ENCODE assay signal across 28 cellular contexts in the genomic region with DNA sequence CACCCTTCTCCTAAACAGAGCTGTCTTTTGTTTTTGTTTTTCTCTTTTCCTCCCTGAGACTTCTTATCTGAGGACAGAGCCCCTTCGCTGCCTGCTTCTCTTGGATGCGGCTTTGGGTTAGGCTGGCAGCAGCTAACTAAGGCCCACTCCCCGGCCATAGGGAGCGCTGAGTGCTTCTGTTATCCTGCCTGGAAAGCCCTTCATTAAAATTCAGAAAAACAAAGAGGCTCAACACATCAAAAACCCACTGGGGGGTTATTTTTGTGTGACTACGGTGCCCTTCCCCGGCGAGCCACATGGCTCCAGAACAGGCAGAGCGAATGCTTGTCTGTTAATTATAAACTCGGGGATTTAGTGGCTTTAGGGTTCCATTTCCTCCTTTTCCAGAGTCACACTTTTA.
DNase-seq lines count a peak whose midpoint lies in the region; ATAC-seq, FAIRE-seq and TF ChIP-seq lines count a peak whose summit lies in the region.
"Had no signal": no experiment of that assay in that cellular context is flagged by ENCODE, and none has a peak within 500 bp of the region (broad histone marks: within the 10 kb centered on the region; RNA-seq: fewer than 3 reads in every experiment).

No MANE protein-coding gene starts in this region.

- H3K27ac ChIP-seq in GM23338 (ENCODE audit: low read depth): 0 out of 2 replicates have a peak overlapping the region, but pooled peaks have one; percentile 23
- peak overlapping the region; percentile 24 for H3K27ac ChIP-seq in angular gyrus (ENCODE audit: low read depth, low read length)
- peak overlapping the region; percentile 91 for H3K27ac ChIP-seq in neural progenitor cell
- H3K27ac ChIP-seq: ascending aorta, KMS-11, prostate gland, uterus had no signal

- H3K4me3 ChIP-seq in GM23338: no peak overlapping the region
- H3K4me3 ChIP-seq in neural progenitor cell: peak overlapping the region; percentile 23
- H3K4me3 ChIP-seq: ascending aorta, prostate gland, uterus had no signal

- no peaks in the 10 kb centered on the region for H3K9me3 ChIP-seq in neural progenitor cell (ENCODE audit: low read depth)
- H3K9me3 ChIP-seq: ascending aorta, prostate gland, SK-N-SH, uterus had no signal

- H3K36me3 ChIP-seq in GM23338 (ENCODE audit: insufficient read depth) (no peaks in the 10 kb centered on the region), neural progenitor cell (no peaks in the 10 kb centered on the region)
- H3K36me3 ChIP-seq: prostate gland, uterus had no signal

- no peak for FAIRE-seq in frontal cortex (lab: Jason Lieb, UNC)
- FAIRE-seq: A204.1 had no signal

- peaks cover 13% of the 10 kb centered on the region for H3K27me3 Mint-ChIP-seq in GM23338 (ENCODE audit: insufficient read depth, low read depth, poor library complexity)
- peaks cover 2% of the 10 kb centered on the region for H3K27me3 Mint-ChIP-seq in neural progenitor cell (ENCODE audit: insufficient read depth, low read depth)
- H3K27me3 Mint-ChIP-seq: activated CD8-positive, alpha-beta T cell treated with anti-CD3 and anti-CD28 coated beads for 36 hours; activated naive CD8-positive, alpha-beta T cell treated with anti-CD3 and anti-CD28 coated beads for 36 hours; activated T-helper 17 cell treated with anti-CD3 and anti-CD28 coated beads, Interleukin-2, amount 50 U/mL, for 72 hours; CD4-positive, alpha-beta T cell had no signal

- H2AFZ ChIP-seq in GM23338 (peak overlapping the region; percentile 24; the same call in 1 of the 2 replicates), neural progenitor cell (replicated peaks) (no peak overlapping the region)

- H3K4me1 ChIP-seq in GM23338 (ENCODE audit: insufficient read depth) (peaks cover 28% of the 10 kb centered on the region), neural progenitor cell (peaks cover 58% of the 10 kb centered on the region)
- H3K4me1 ChIP-seq: ascending aorta, prostate gland had no signal

- H3K79me2 ChIP-seq in GM23338 (replicated peaks; ENCODE audit: insufficient read depth) (no peaks in the 10 kb centered on the region), neural progenitor cell (ENCODE audit: low read depth) (no peaks in the 10 kb centered on the region)

- H3K9me3 Mint-ChIP-seq in GM23338: no peaks in the 10 kb centered on the region
- H3K9me3 Mint-ChIP-seq in neural progenitor cell: no peaks in the 10 kb centered on the region
- H3K9me3 Mint-ChIP-seq: activated CD8-positive, alpha-beta T cell treated with anti-CD3 and anti-CD28 coated beads for 36 hours; activated naive CD8-positive, alpha-beta T cell treated with anti-CD3 and anti-CD28 coated beads for 36 hours; activated T-helper 17 cell treated with anti-CD3 and anti-CD28 coated beads, Interleukin-2, amount 50 U/mL, for 72 hours; CD4-positive, alpha-beta T cell; T-helper 1 cell treated with Interleukin-12 subunit alpha and Interleukin-12 subunit beta and Interleukin-4 antibody, amounts not matched to agents 30 μg/mL and 1 μg/mL, for 36 hours had no signal

- H3K4me3 Mint-ChIP-seq in GM23338 (peak overlapping the region; percentile 22), neural progenitor cell (peak overlapping the region; percentile 31)
- H3K4me3 Mint-ChIP-seq: activated CD8-positive, alpha-beta T cell treated with anti-CD3 and anti-CD28 coated beads for 36 hours; activated naive CD8-positive, alpha-beta T cell treated with anti-CD3 and anti-CD28 coated beads for 36 hours; activated T-helper 17 cell treated with anti-CD3 and anti-CD28 coated beads, Interleukin-2, amount 50 U/mL, for 72 hours; CD4-positive, alpha-beta T cell; T-helper 1 cell treated with Interleukin-12 subunit alpha and Interleukin-12 subunit beta and Interleukin-4 antibody, amounts not matched to agents 30 μg/mL and 1 μg/mL, for 36 hours had no signal

- H4K20me1 ChIP-seq in GM23338 (replicated peaks; ENCODE audit: insufficient read depth) (no peaks in the 10 kb centered on the region), neural progenitor cell (ENCODE audit: low read depth) (peaks cover 2% of the 10 kb centered on the region)

- TF ChIP-seq CTCF in GM23338 (conservative IDR thresholded peaks at IDR 0.05; ENCODE audit: low read depth in 2 of 2) (no peak; a peak in 1 of 4 replicates), neural progenitor cell (IDR thresholded peaks at IDR 0.05) (peak; percentile 9)

- H3K9ac ChIP-seq in neural progenitor cell: no peak overlapping the region
- H3K9ac ChIP-seq: KMS-11, SK-N-SH had no signal

- H3K27me3 ChIP-seq in GM23338 (ENCODE audit: insufficient read depth) (no peaks in the 10 kb centered on the region), neural progenitor cell (no peaks in the 10 kb centered on the region)
- H3K27me3 ChIP-seq: ascending aorta, uterus had no signal

- H3K27ac Mint-ChIP-seq in GM23338: peak overlapping the region; percentile 75; the same call in 1 of the 2 replicates
- H3K27ac Mint-ChIP-seq in neural progenitor cell: peak overlapping the region; percentile 97
- H3K27ac Mint-ChIP-seq: activated CD8-positive, alpha-beta T cell treated with anti-CD3 and anti-CD28 coated beads for 36 hours; activated naive CD8-positive, alpha-beta T cell treated with anti-CD3 and anti-CD28 coated beads for 36 hours; activated T-helper 17 cell treated with anti-CD3 and anti-CD28 coated beads, Interleukin-2, amount 50 U/mL, for 72 hours; CD4-positive, alpha-beta T cell; T-helper 1 cell treated with Interleukin-12 subunit alpha and Interleukin-12 subunit beta and Interleukin-4 antibody, amounts not matched to agents 30 μg/mL and 1 μg/mL, for 36 hours had no signal

- DNase-seq in GM23338 (ENCODE audit: low spot score) (peak; percentile 40), hippocampal formation (lab: John Stamatoyannopoulos, UW) (peak; percentile 20 to 40), neural progenitor cell (ENCODE audit: low spot score) (peak; percentile 86), frontal cortex (ENCODE audit: low spot score in 2 of 2) (no peak), NCI-H1694 (lab: John Stamatoyannopoulos, UW) (no peak), DMS79 (lab: John Stamatoyannopoulos, UW) (no peak), NAMALWA (ENCODE audit: low spot score) (no peak)
- DNase-seq: activated CD8-positive, alpha-beta T cell treated with anti-CD3 and anti-CD28 coated beads for 36 hours; activated naive CD8-positive, alpha-beta T cell treated with anti-CD3 and anti-CD28 coated beads for 36 hours; CD4-positive, alpha-beta T cell; central memory CD4-positive, alpha-beta T cell; dermis blood vessel endothelial cell; DMS153; left cardiac atrium; mammary epithelial cell; MM.1S; NCI-H1417 treated with DMSO at 0.1 percent for 48 hours; SK-N-SH; stimulated activated naive CD4-positive, alpha-beta T cell treated with Interleukin-2 at 50 U/mL for 16 hours; uterus had no signal

- peaks cover 8% of the 10 kb centered on the region; the same call in 1 of the 2 replicates for H3K9me2 ChIP-seq in GM23338 (ENCODE audit: insufficient read depth)
- H3K9me2 ChIP-seq: SK-N-SH had no signal

- peaks cover 4% of the 10 kb centered on the region; the same call in 1 of the 3 replicates for H3K36me3 Mint-ChIP-seq in GM23338 (ENCODE audit: low read depth)
- H3K36me3 Mint-ChIP-seq in neural progenitor cell: no peaks in the 10 kb centered on the region
- H3K36me3 Mint-ChIP-seq: activated naive CD8-positive, alpha-beta T cell treated with anti-CD3 and anti-CD28 coated beads for 36 hours had no signal

- H3K4me2 ChIP-seq in GM23338 (peak overlapping the region; percentile 64), neural progenitor cell (peak overlapping the region; percentile 62)
- H3K4me2 ChIP-seq: KMS-11, SK-N-SH had no signal

- H3F3A ChIP-seq in GM23338 (replicated peaks; ENCODE audit: low read depth) (no peaks in the 10 kb centered on the region), neural progenitor cell (ENCODE audit: low read depth) (peaks cover 49% of the 10 kb centered on the region)

- H3K4me1 Mint-ChIP-seq in GM23338 (peaks cover 39% of the 10 kb centered on the region), neural progenitor cell (peaks cover 73% of the 10 kb centered on the region)
- H3K4me1 Mint-ChIP-seq: activated naive CD8-positive, alpha-beta T cell treated with anti-CD3 and anti-CD28 coated beads for 36 hours; activated T-helper 17 cell treated with anti-CD3 and anti-CD28 coated beads, Interleukin-2, amount 50 U/mL, for 72 hours had no signal

- peak; percentile 83 for ATAC-seq in GM23338
- ATAC-seq: activated CD8-positive, alpha-beta T cell treated with anti-CD3 and anti-CD28 coated beads for 36 hours; activated T-helper 17 cell treated with anti-CD3 and anti-CD28 coated beads, Interleukin-2, amount 50 U/mL, for 72 hours; HCT116; left cardiac atrium had no signal

Comparison
In these comparisons a context has a peak if more than half of its experiments do, and no peak if none do; other contexts are left out.
1. DNase-seq: peak in GM23338 (single experiment), hippocampal formation (2 of 2) and neural progenitor cell (single experiment); none in frontal cortex (0 of 2), NCI-H1694 (single experiment), DMS79 (single experiment) and NAMALWA (single experiment).
2. H3K27ac ChIP-seq: peak in every context shown above with its lines; median percentile 91 in neural progenitor cell; 24 in angular gyrus; 23 in GM23338.